ENCODE assay signal across 22 cellular contexts in genomic region chr4:182897601-182898478, GRCh38. TPM values are rescaled to one million over a fixed set of nuclear protein-coding genes. Genes with fewer than 3 reads are reported as not detected.
DNase-seq lines count a peak whose midpoint lies in the region; ATAC-seq and TF ChIP-seq lines count a peak whose summit lies in the region.
"Had no signal": no experiment of that assay in that cellular context is flagged by ENCODE, and none has a peak within 500 bp of the region (broad histone marks: within the 10 kb centered on the region; RNA-seq: fewer than 3 reads in every experiment).

No MANE protein-coding gene starts in this region.

- ATAC-seq in body of pancreas (peak; percentile 50), left cardiac atrium (no peak), HG03159 (IDR thresholded peaks at IDR 0.05; ENCODE audit: unreplicated experiment) (no peak)
- ATAC-seq: activated naive CD4-positive, alpha-beta T cell treated with anti-CD3 and anti-CD28 coated beads, Interleukin-2, amount 50 U/mL, for 72 hours had no signal

- intact Hi-C loops in Caco-2 (cut with micrococcal nuclease; ENCODE audit: unreplicated experiment) (no loop called here), body of pancreas (cut with DNase I) (no loop called here), left cardiac atrium (cut with DNase I) (no loop called here)

- no peak for DNase-seq in Caco-2
- DNase-seq in NCI-H2029 (lab: John Stamatoyannopoulos, UW) = peak; percentile 49
- peak in 3 of 4 donors; percentile 35 to 61 (median 45) for DNase-seq in body of pancreas
- DNase-seq in nephron progenitor cell = no peak
- DNase-seq in left cardiac atrium = no peak
- DNase-seq in dermis blood vessel endothelial cell = no peak
- no peak for DNase-seq in kidney glomerular epithelial cell (lab: John Stamatoyannopoulos, UW)
- DNase-seq: activated CD4-positive, alpha-beta memory T cell treated with anti-CD3 and anti-CD28 coated beads, Interleukin-2, amount 10 ng/mL, durations not matched to agents 7 days and 5 days; activated T-cell treated with anti-CD3 and anti-CD28 coated beads, Interleukin-2, amount 50 U/mL, for 1 hour; CD4-positive, alpha-beta memory T cell; colonic mucosa; hypothalamus; KG1; NCI-H1048; NCI-H446 treated with DMSO at 0.1 percent for 48 hours; Right ventricle myocardium superior; sigmoid colon; stimulated activated CD4-positive, alpha-beta T cell treated with anti-CD3 and anti-CD28 coated beads, Interleukin-1b, Interleukin-23, amount 100 ng/mL, for 48 hours; WERI-Rb-1 had no signal

- H3K27ac Mint-ChIP-seq in Caco-2 (ENCODE audit: unreplicated experiment) = peak overlapping the region; percentile 9
- H3K27ac Mint-ChIP-seq in nephron progenitor cell = peak overlapping the region; percentile 62
- H3K27ac Mint-ChIP-seq: activated CD4-positive, alpha-beta memory T cell treated with anti-CD3 and anti-CD28 coated beads, Interleukin-2, amount 10 ng/mL, durations not matched to agents 7 days and 5 days; T-helper 1 cell treated with Interleukin-12 subunit alpha and Interleukin-12 subunit beta and Interleukin-4 antibody, amounts not matched to agents 30 μg/mL and 1 μg/mL, for 36 hours had no signal

- H3K4me3 ChIP-seq in Caco-2 (ENCODE audit: low read depth, low read length) = no peak overlapping the region
- H3K4me3 ChIP-seq in body of pancreas = no peak overlapping the region
- H3K4me3 ChIP-seq: colonic mucosa, sigmoid colon had no signal

- TF ChIP-seq CTCF in Caco-2 (IDR thresholded peaks at IDR 0.05; ENCODE audit: insufficient read depth in 1 of 2, low read depth in 1 of 2, low read length in 1 of 2, severe bottlenecking in 1 of 2, unreplicated experiment in 1 of 2) (no peak), body of pancreas (IDR thresholded peaks at IDR 0.05) (no peak), nephron progenitor cell (IDR thresholded peaks at IDR 0.05) (no peak)

- no peaks in the 10 kb centered on the region for H3K27me3 ChIP-seq in Caco-2 (replicated peaks; ENCODE audit: control insufficient read depth, insufficient read depth, low read length)
- H3K27me3 ChIP-seq in body of pancreas = no peaks in the 10 kb centered on the region
- H3K27me3 ChIP-seq: colonic mucosa, sigmoid colon had no signal

- peaks cover 11% of the 10 kb centered on the region for H3K4me1 ChIP-seq in Caco-2
- H3K4me1 ChIP-seq in body of pancreas = peaks cover 30% of the 10 kb centered on the region
- H3K4me1 ChIP-seq: colonic mucosa, sigmoid colon had no signal

- peaks cover 16% of the 10 kb centered on the region for H3K4me1 Mint-ChIP-seq in Caco-2 (ENCODE audit: low read depth, unreplicated experiment)
- H3K4me1 Mint-ChIP-seq in nephron progenitor cell = peaks cover 62% of the 10 kb centered on the region
- H3K4me1 Mint-ChIP-seq: activated CD4-positive, alpha-beta memory T cell treated with anti-CD3 and anti-CD28 coated beads, Interleukin-2, amount 10 ng/mL, durations not matched to agents 7 days and 5 days had no signal

- no peak overlapping the region for H3K4me3 Mint-ChIP-seq in Caco-2 (ENCODE audit: unreplicated experiment)
- H3K4me3 Mint-ChIP-seq in nephron progenitor cell = no peak overlapping the region
- H3K4me3 Mint-ChIP-seq: activated CD4-positive, alpha-beta memory T cell treated with anti-CD3 and anti-CD28 coated beads, Interleukin-2, amount 10 ng/mL, durations not matched to agents 7 days and 5 days; CD4-positive, alpha-beta memory T cell; T-helper 1 cell treated with Interleukin-12 subunit alpha and Interleukin-12 subunit beta and Interleukin-4 antibody, amounts not matched to agents 30 μg/mL and 1 μg/mL, for 36 hours had no signal

- H3K9me3 ChIP-seq in Caco-2 (no peaks in the 10 kb centered on the region), body of pancreas (no peaks in the 10 kb centered on the region)
- H3K9me3 ChIP-seq: colonic mucosa, sigmoid colon had no signal

- TF ChIP-seq POLR2A in body of pancreas (IDR thresholded peaks at IDR 0.05) = no peak

- H3K27me3 Mint-ChIP-seq in Caco-2 (ENCODE audit: insufficient read depth, unreplicated experiment) (no peaks in the 10 kb centered on the region), nephron progenitor cell (ENCODE audit: low read depth, poor library complexity) (no peaks in the 10 kb centered on the region)
- H3K27me3 Mint-ChIP-seq: activated CD4-positive, alpha-beta memory T cell treated with anti-CD3 and anti-CD28 coated beads, Interleukin-2, amount 10 ng/mL, durations not matched to agents 7 days and 5 days; CD4-positive, alpha-beta memory T cell had no signal

- WGBS in body of pancreas, 2 donors = 63 to 64% methylated on average over 19 to 20 of the region's 20 CpGs

- H3K36me3 Mint-ChIP-seq in Caco-2 (ENCODE audit: insufficient read depth, unreplicated experiment) (peaks cover 48% of the 10 kb centered on the region), nephron progenitor cell (ENCODE audit: low read depth) (peaks cover 66% of the 10 kb centered on the region)

- CTCF ChIA-PET in Caco-2 (lab: Charles Lee) = no interaction called here

- H3K27ac ChIP-seq in body of pancreas = peak overlapping the region in 3 of 4 donors; percentile 9 to 24 (median 11)
- H3K27ac ChIP-seq: colonic mucosa, sigmoid colon had no signal

- H3K36me3 ChIP-seq in Caco-2 (ENCODE audit: control insufficient read depth, insufficient read depth, low read length) = no peaks in the 10 kb centered on the region; the same call in 1 of the 2 replicates
- H3K36me3 ChIP-seq in body of pancreas (replicated peaks in 1 of 2; ENCODE audit: insufficient read depth in 1 of 2, low read depth in 2 of 2) = peaks cover 0 to 4% of the 10 kb centered on the region in 2 donors
- H3K36me3 ChIP-seq: colonic mucosa had no signal

- POLR2A ChIA-PET in Caco-2 (lab: Charles Lee) = no interaction called here

- H3K9me3 Mint-ChIP-seq in Caco-2 (ENCODE audit: unreplicated experiment) = no peaks in the 10 kb centered on the region
- H3K9me3 Mint-ChIP-seq in nephron progenitor cell = no peaks in the 10 kb centered on the region
- H3K9me3 Mint-ChIP-seq: activated CD4-positive, alpha-beta memory T cell treated with anti-CD3 and anti-CD28 coated beads, Interleukin-2, amount 10 ng/mL, durations not matched to agents 7 days and 5 days; activated naive CD4-positive, alpha-beta T cell treated with anti-CD3 and anti-CD28 coated beads, Interleukin-2, amount 50 U/mL, for 72 hours; CD4-positive, alpha-beta memory T cell; T-helper 1 cell treated with Interleukin-12 subunit alpha and Interleukin-12 subunit beta and Interleukin-4 antibody, amounts not matched to agents 30 μg/mL and 1 μg/mL, for 36 hours had no signal

- BruUV-seq in Caco-2 (replicated peaks; lab: Mats Ljungman, UMichigan) = no TSS peak

RNA-seq across cellular contexts. Expression of gene DCTD, which starts 19.3 kb away (rescaled TPM):
- total RNA-seq in Caco-2 (2022) = 70.9 and 79.0 TPM in 2 replicates
- total RNA-seq in body of pancreas = 10 to 100 TPM; 27.0 to 39.7 TPM
- 10 to 100 TPM; 49.8 to 63.8 TPM for total RNA-seq in left cardiac atrium
- total RNA-seq in dermis blood vessel endothelial cell = 77.3 and 107 TPM in 2 replicates

Comparison
In these comparisons a context has a peak if more than half of its experiments do, and no peak if none do; other contexts are left out.
1. DNase-seq: peak in NCI-H2029 (single experiment) and body of pancreas (3 of 4); none in Caco-2 (0 of 2), nephron progenitor cell (single experiment), left cardiac atrium (single experiment), dermis blood vessel endothelial cell (single experiment) and kidney glomerular epithelial cell (single experiment).